ENCODE assay signal across 2 cellular contexts in genomic region chr9:92187989-92188714, GRCh38.
TF ChIP-seq lines count a peak whose summit lies in the region.

No MANE protein-coding gene starts in this region.

TF ChIP-seq in Ishikawa, 13 proteins besides CTCF, POLR2A, EP300 and RAD21:
- TF ChIP-seq, protein P1, sequence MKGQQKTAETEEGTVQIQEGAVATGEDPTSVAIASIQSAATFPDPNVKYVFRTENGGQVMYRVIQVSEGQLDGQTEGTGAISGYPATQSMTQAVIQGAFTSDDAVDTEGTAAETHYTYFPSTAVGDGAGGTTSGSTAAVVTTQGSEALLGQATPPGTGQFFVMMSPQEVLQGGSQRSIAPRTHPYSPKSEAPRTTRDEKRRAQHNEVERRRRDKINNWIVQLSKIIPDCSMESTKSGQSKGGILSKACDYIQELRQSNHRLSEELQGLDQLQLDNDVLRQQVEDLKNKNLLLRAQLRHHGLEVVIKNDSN (IDR thresholded peaks at IDR 0.05) = no peak
- TF ChIP-seq MAX (IDR thresholded peaks at IDR 0.05) = 0 out of 2 replicates have a peak, but pooled peaks have one; percentile 20

TF ChIP-seq in GM12878, 131 proteins besides CTCF, POLR2A, EP300 and RAD21:
- TF ChIP-seq RELB (IDR thresholded peaks at IDR 0.05; ENCODE audit: low read depth) (no peak), POU2F2 (IDR thresholded peaks at IDR 0.05; ENCODE audit: borderline replicate concordance, low read depth, low read length) (no peak), E2F8 (IDR thresholded peaks at IDR 0.05; ENCODE audit: low read depth, partially characterized antibody) (no peak), HDGF (IDR thresholded peaks at IDR 0.05) (no peak), MEF2A (IDR thresholded peaks at IDR 0.05; ENCODE audit: insufficient read depth, low read depth, low read length) (no peak), ATF7 (IDR thresholded peaks at IDR 0.05; ENCODE audit: low read depth) (no peak), LARP7 (IDR thresholded peaks at IDR 0.05) (no peak)
